Comparison of ENCODE assay signal across 14 cellular contexts in genomic region chr1:156406229-156406628, GRCh38. TPM values are rescaled to one million over a fixed set of nuclear protein-coding genes. Genes with fewer than 3 reads are reported as not detected.
A peak's percentile ranks its signal among the peaks of the same experiment; 100 is the strongest.
DNase-seq lines count a peak whose midpoint lies in the region; TF ChIP-seq lines count a peak whose summit lies in the region.
"Had no signal": no experiment of that assay in that cellular context is flagged by ENCODE, and none has a peak within 500 bp of the region (broad histone marks: within the 10 kb centered on the region; RNA-seq: fewer than 3 reads in every experiment).

No MANE protein-coding gene starts in this region.

- TF ChIP-seq EP300 in esophagus muscularis mucosa (IDR thresholded peaks at IDR 0.05), result no peak

- H3K27me3 Mint-ChIP-seq in CD8-positive, alpha-beta memory T cell, result peaks cover 15 to 56% of the 10 kb centered on the region in 2 donors
- H3K27me3 Mint-ChIP-seq in activated CD4-positive, alpha-beta T cell treated with anti-CD3 and anti-CD28 coated beads, Interleukin-2, amount 10 ng/mL, durations not matched to agents 24 days and 14 days, result peaks cover 45% of the 10 kb centered on the region

- DNase-seq in NCI-H526 (lab: John Stamatoyannopoulos, UW), result peak; percentile 46 to 66
- DNase-seq in NCI-H526 treated with DMSO at 0.1 percent for 48 hours (lab: John Stamatoyannopoulos, UW), result no peak
- peak; percentile 39 for DNase-seq in NCI-H2227 treated with DMSO at 0.1 percent for 48 hours (lab: John Stamatoyannopoulos, UW)
- peak; percentile 53 for DNase-seq in cerebellum (ENCODE audit: low spot score)
- DNase-seq in pons (ENCODE audit: low spot score), result peak; percentile 57
- DNase-seq in CD8-positive, alpha-beta memory T cell, result no peak
- no peak for DNase-seq in esophagus muscularis mucosa (ENCODE audit: extremely low spot score)
- no peak for DNase-seq in activated CD4-positive, alpha-beta T cell treated with anti-CD3 and anti-CD28 coated beads, Interleukin-2, amount 10 ng/mL, durations not matched to agents 24 days and 14 days
- DNase-seq: DMS79 treated with DMSO at 0.1 percent for 48 hours, H9, NCI-H146, SHP77 treated with DMSO at 0.1 percent for 48 hours had no signal

- H3K27ac Mint-ChIP-seq in CD8-positive, alpha-beta memory T cell, result no peak overlapping the region
- no peak overlapping the region for H3K27ac Mint-ChIP-seq in activated CD4-positive, alpha-beta T cell treated with anti-CD3 and anti-CD28 coated beads, Interleukin-2, amount 10 ng/mL, durations not matched to agents 24 days and 14 days
- H3K27ac Mint-ChIP-seq: T-helper 1 cell treated with Interleukin-12 subunit alpha and Interleukin-12 subunit beta and Interleukin-4 antibody, amounts not matched to agents 30 μg/mL and 1 μg/mL, for 36 hours had no signal

- H3K36me3 Mint-ChIP-seq in CD8-positive, alpha-beta memory T cell, result peaks cover 0 to 5% (median 0%) of the 10 kb centered on the region in 3 donors
- no peaks in the 10 kb centered on the region for H3K36me3 Mint-ChIP-seq in activated CD4-positive, alpha-beta T cell treated with anti-CD3 and anti-CD28 coated beads, Interleukin-2, amount 10 ng/mL, durations not matched to agents 24 days and 14 days (ENCODE audit: low read depth)

- H3K27ac ChIP-seq in CD8-positive, alpha-beta memory T cell (ENCODE audit: low read depth, low read length), result no peak overlapping the region
- no peak overlapping the region for H3K27ac ChIP-seq in esophagus muscularis mucosa (replicated peaks in 1 of 4)
- H3K27ac ChIP-seq: C4-2B had no signal

- 47% methylated on average over 4 of the region's 6 CpGs for WGBS in esophagus muscularis mucosa

- no peaks in the 10 kb centered on the region for H3K9me3 ChIP-seq in CD8-positive, alpha-beta memory T cell (ENCODE audit: low read length)
- no peaks in the 10 kb centered on the region for H3K9me3 ChIP-seq in esophagus muscularis mucosa

- no peaks in the 10 kb centered on the region for H3K9me3 Mint-ChIP-seq in CD8-positive, alpha-beta memory T cell
- no peaks in the 10 kb centered on the region for H3K9me3 Mint-ChIP-seq in activated CD4-positive, alpha-beta T cell treated with anti-CD3 and anti-CD28 coated beads, Interleukin-2, amount 10 ng/mL, durations not matched to agents 24 days and 14 days
- H3K9me3 Mint-ChIP-seq: H9; T-helper 1 cell treated with Interleukin-12 subunit alpha and Interleukin-12 subunit beta and Interleukin-4 antibody, amounts not matched to agents 30 μg/mL and 1 μg/mL, for 36 hours had no signal

- no peaks in the 10 kb centered on the region for H3K36me3 ChIP-seq in CD8-positive, alpha-beta memory T cell (ENCODE audit: insufficient read depth, low read length)
- H3K36me3 ChIP-seq in esophagus muscularis mucosa, result no peaks in the 10 kb centered on the region

- intact Hi-C loops in esophagus muscularis mucosa (cut with DNase I), result no loop called here
- intact Hi-C loops in activated CD4-positive, alpha-beta T cell treated with anti-CD3 and anti-CD28 coated beads, Interleukin-2, amount 10 ng/mL, durations not matched to agents 24 days and 14 days (cut with micrococcal nuclease), result no loop called here

- H3K4me3 ChIP-seq in CD8-positive, alpha-beta memory T cell (ENCODE audit: low read length), result no peak overlapping the region
- H3K4me3 ChIP-seq in esophagus muscularis mucosa, result no peak overlapping the region

- CTCF ChIA-PET in CD8-positive, alpha-beta memory T cell (lab: Charles Lee), result interaction anchor here (1.4 to 2.5 kb wide), 3 partner anchors 13 to 21 kb away, joined by 6 to 9 read pairs (median 7); no protein-coding TSS in a partner anchor

- no peaks in the 10 kb centered on the region for H3K4me1 Mint-ChIP-seq in CD8-positive, alpha-beta memory T cell
- no peaks in the 10 kb centered on the region for H3K4me1 Mint-ChIP-seq in activated CD4-positive, alpha-beta T cell treated with anti-CD3 and anti-CD28 coated beads, Interleukin-2, amount 10 ng/mL, durations not matched to agents 24 days and 14 days

- TF ChIP-seq POLR2A in esophagus muscularis mucosa (IDR thresholded peaks at IDR 0.05; ENCODE audit: low read depth), result no peak

- no peaks in the 10 kb centered on the region for H3K4me1 ChIP-seq in CD8-positive, alpha-beta memory T cell (ENCODE audit: insufficient read depth, low read length)
- no peaks in the 10 kb centered on the region for H3K4me1 ChIP-seq in esophagus muscularis mucosa

- no peak overlapping the region for H3K4me3 Mint-ChIP-seq in CD8-positive, alpha-beta memory T cell
- no peak overlapping the region for H3K4me3 Mint-ChIP-seq in activated CD4-positive, alpha-beta T cell treated with anti-CD3 and anti-CD28 coated beads, Interleukin-2, amount 10 ng/mL, durations not matched to agents 24 days and 14 days
- H3K4me3 Mint-ChIP-seq: H9; T-helper 1 cell treated with Interleukin-12 subunit alpha and Interleukin-12 subunit beta and Interleukin-4 antibody, amounts not matched to agents 30 μg/mL and 1 μg/mL, for 36 hours had no signal

- TF ChIP-seq CTCF in esophagus muscularis mucosa (IDR thresholded peaks at IDR 0.05), result no peak

- H3K27me3 ChIP-seq in CD8-positive, alpha-beta memory T cell (ENCODE audit: insufficient read depth, low read length, poor library complexity, severe bottlenecking), result no peaks in the 10 kb centered on the region
- H3K27me3 ChIP-seq in esophagus muscularis mucosa, result peaks cover 0 to 90% (median 0%) of the 10 kb centered on the region in 4 donors

- POLR2A ChIA-PET in CD8-positive, alpha-beta memory T cell (lab: Charles Lee), result no interaction called here

RNA-seq across cellular contexts. Expression of gene RHBG, which starts 37.2 kb away (rescaled TPM):
- total RNA-seq in cerebellum (0.73 TPM), esophagus muscularis mucosa (not detected)
- total RNA-seq in CD8-positive, alpha-beta memory T cell, result not detected
- polyA plus RNA-seq in CD8-positive, alpha-beta memory T cell, result not detected
- total RNA-seq in activated CD4-positive, alpha-beta T cell treated with anti-CD3 and anti-CD28 coated beads, Interleukin-2, amount 10 ng/mL, durations not matched to agents 24 days and 14 days, result not detected in 2 replicates

Comparison
In these comparisons a context has a peak if more than half of its experiments do, and no peak if none do; other contexts are left out.
1. DNase-seq: peak in NCI-H526 (2 of 2), NCI-H2227 treated with DMSO at 0.1 percent for 48 hours (single experiment), cerebellum (single experiment) and pons (single experiment); none in NCI-H526 treated with DMSO at 0.1 percent for 48 hours (single experiment), CD8-positive, alpha-beta memory T cell (0 of 5), esophagus muscularis mucosa (single experiment) and activated CD4-positive, alpha-beta T cell treated with anti-CD3 and anti-CD28 coated beads, Interleukin-2, amount 10 ng/mL, durations not matched to agents 24 days and 14 days (single experiment).